In genomic region chr7:29309041-29309860, GRCh38 we compare ENCODE assay signal across 13 cellular contexts.
A peak's percentile ranks its signal among the peaks of the same experiment; 100 is the strongest.
DNase-seq lines count a peak whose midpoint lies in the region; ATAC-seq and TF ChIP-seq lines count a peak whose summit lies in the region.
"Had no signal": no experiment of that assay in that cellular context is flagged by ENCODE, and none has a peak within 500 bp of the region (broad histone marks: within the 10 kb centered on the region; RNA-seq: fewer than 3 reads in every experiment).

No MANE protein-coding gene starts in this region.

- TF ChIP-seq POLR2A in IMR-90 (IDR thresholded peaks at IDR 0.05; ENCODE audit: low read depth, low read length) = no peak

- H3K4me1 ChIP-seq in IMR-90 (ENCODE audit: control insufficient read depth, insufficient read depth, low read length) (no peaks in the 10 kb centered on the region), mesendoderm (ENCODE audit: control insufficient read depth, low read depth, low read length) (peaks cover 2% of the 10 kb centered on the region)
- H3K4me1 ChIP-seq: upper lobe of left lung had no signal

- H3K27ac ChIP-seq in IMR-90 (ENCODE audit: insufficient read depth, low read length) (no peak overlapping the region), brain microvascular endothelial cell (no peak overlapping the region), mesendoderm (ENCODE audit: low read depth, low read length) (no peak overlapping the region), caudate nucleus (ENCODE audit: low read depth, low read length) (no peak overlapping the region)
- H3K27ac ChIP-seq: upper lobe of left lung had no signal

- DNase-seq in NCI-H2107 treated with DMSO at 0.1 percent for 48 hours (lab: John Stamatoyannopoulos, UW; ENCODE audit: unreplicated experiment) (peak; percentile 46), NCI-H2107 (lab: John Stamatoyannopoulos, UW) (no peak), IMR-90 (no peak), brain microvascular endothelial cell (no peak), mesendoderm (peak; percentile 50), CD1c-positive myeloid dendritic cell (ENCODE audit: extremely low spot score) (no peak), caudate nucleus (lab: John Stamatoyannopoulos, UW) (no peak), AG20443 (ENCODE audit: low spot score) (no peak)
- DNase-seq: activated CD4-positive, alpha-beta T cell treated with anti-CD3 and anti-CD28 coated beads, Interleukin-2, amount 10 ng/mL, durations not matched to agents 7 days and 5 days; EL; mesenchymal stem cell; stimulated activated CD8-positive, alpha-beta memory T cell treated with anti-CD3 and anti-CD28 coated beads, Interleukin-4, amount 100 ng/mL, for 48 hours had no signal

- H3K4ac ChIP-seq in IMR-90 (ENCODE audit: low read depth, low read length) (no peak overlapping the region), mesendoderm (ENCODE audit: low read depth, low read length) (no peak overlapping the region)

- H3K36me3 ChIP-seq in IMR-90 (ENCODE audit: control insufficient read depth, insufficient read depth, low read length) (no peaks in the 10 kb centered on the region), brain microvascular endothelial cell (replicated peaks) (no peaks in the 10 kb centered on the region), mesendoderm (ENCODE audit: control insufficient read depth, insufficient read depth, low read length) (no peaks in the 10 kb centered on the region)
- H3K36me3 ChIP-seq: upper lobe of left lung had no signal

- CTCF ChIA-PET in IMR-90 (lab: Yijun Ruan, JAX) = no interaction called here

- H2AK5ac ChIP-seq in IMR-90 (ENCODE audit: low read depth, low read length) (no peak overlapping the region), mesendoderm (ENCODE audit: low read length) (no peak overlapping the region)

- intact Hi-C loops in IMR-90 (cut with micrococcal nuclease) = no loop called here

- H2BK15ac ChIP-seq in IMR-90 (ENCODE audit: low read depth, low read length) (no peak overlapping the region), mesendoderm (replicated peaks; ENCODE audit: low read depth) (no peak overlapping the region)

- H3K56ac ChIP-seq in IMR-90 (ENCODE audit: extremely low read depth, insufficient read depth, low read length) (no peak overlapping the region), mesendoderm (ENCODE audit: low read length) (no peak overlapping the region)

- no peak overlapping the region for H2AFZ ChIP-seq in IMR-90 (replicated peaks; ENCODE audit: low read length, poor library complexity)

- TF ChIP-seq CTCF in IMR-90 (conservative IDR thresholded peaks at IDR 0.05; ENCODE audit: low read depth, low read length) (no peak), brain microvascular endothelial cell (IDR thresholded peaks at IDR 0.05; ENCODE audit: low read depth, low read length, missing control alignments) (peak; percentile 40)

- no TSS peak for BruUV-seq in IMR-90 (replicated peaks; lab: Mats Ljungman, UMichigan)

- H3K9ac ChIP-seq in IMR-90 (ENCODE audit: low read depth, low read length) (no peak overlapping the region), mesendoderm (ENCODE audit: low read length) (no peak overlapping the region)

- no peaks in the 10 kb centered on the region for H3K9me1 ChIP-seq in IMR-90 (ENCODE audit: insufficient read depth, low read length)

- no CpG with 5 or more reads among the region's 9 CpGs for WGBS in IMR-90 (ENCODE audit: extremely low coverage in 2 of 2, insufficient read length in 1 of 2), 2 experiments
- WGBS in mesendoderm (ENCODE audit: extremely low coverage, insufficient coverage, low lambda C conversion rate) = no CpG with 5 or more reads among the region's 9 CpGs

- no peaks in the 10 kb centered on the region for H4K20me1 ChIP-seq in IMR-90 (ENCODE audit: insufficient read depth, low read length)

- H3K4me3 ChIP-seq in IMR-90 (ENCODE audit: insufficient read depth, low read depth, low read length) (no peak overlapping the region), brain microvascular endothelial cell (ENCODE audit: low read depth, low read length) (no peak overlapping the region), mesendoderm (ENCODE audit: low read length) (no peak overlapping the region)
- H3K4me3 ChIP-seq: upper lobe of left lung had no signal

- H3K79me2 ChIP-seq in mesendoderm (ENCODE audit: control insufficient read depth, insufficient read depth, low read length) = no peaks in the 10 kb centered on the region

- no peak overlapping the region for H3K14ac ChIP-seq in IMR-90 (replicated peaks; ENCODE audit: low read depth, low read length)

- dilution Hi-C loops in IMR-90 (cut with HindIII; ENCODE audit: low sequenced_read_pairs, unreplicated experiment) = no loop called here

- no peak overlapping the region for H2AK9ac ChIP-seq in IMR-90 (replicated peaks; ENCODE audit: low read depth, low read length, poor library complexity)

- H2BK120ac ChIP-seq in IMR-90 (ENCODE audit: low read depth, low read length) (no peak overlapping the region), mesendoderm (ENCODE audit: low read depth, low read length) (no peak overlapping the region)

- POLR2A ChIA-PET in IMR-90 (lab: Charles Lee; ENCODE audit: unreplicated experiment) = no interaction called here

- ATAC-seq in IMR-90 (ENCODE audit: low read depth) = no peak

- no peaks in the 10 kb centered on the region for H3K27me3 ChIP-seq in IMR-90 (ENCODE audit: control insufficient read depth, insufficient read depth, low read length)
- H3K27me3 ChIP-seq in brain microvascular endothelial cell (replicated peaks) = peaks cover 2% of the 10 kb centered on the region
- no peaks in the 10 kb centered on the region for H3K27me3 ChIP-seq in mesendoderm (ENCODE audit: insufficient read depth, low read length, poor library complexity)
- H3K27me3 ChIP-seq: upper lobe of left lung had no signal

- no peak overlapping the region for H3K4me2 ChIP-seq in IMR-90 (ENCODE audit: low read depth, low read length)
- no peak overlapping the region for H3K4me2 ChIP-seq in mesendoderm (ENCODE audit: low read length)

- H3K23ac ChIP-seq in IMR-90 (ENCODE audit: low read depth, low read length) = no peak overlapping the region
- no peak overlapping the region for H3K23ac ChIP-seq in mesendoderm (ENCODE audit: low read length)

- H2BK20ac ChIP-seq in IMR-90 (ENCODE audit: low read depth, low read length) = no peak overlapping the region

- in situ Hi-C loops in IMR-90 (cut with MboI; ENCODE audit: low sequenced_read_pairs) = no loop called here
- in situ Hi-C loops in brain microvascular endothelial cell (cut with HindIII; ENCODE audit: low pct_ligation_motif_present, low sequenced_read_pairs) = no loop called here

- no peak for TF ChIP-seq RAD21 in IMR-90 (IDR thresholded peaks at IDR 0.05; ENCODE audit: low read length)

- H3K18ac ChIP-seq in IMR-90 (ENCODE audit: low read depth, low read length) (no peak overlapping the region), mesendoderm (ENCODE audit: low read length) (no peak overlapping the region)

- no peak overlapping the region for H4K91ac ChIP-seq in IMR-90 (ENCODE audit: insufficient read depth, low read depth, low read length)

- H3K79me1 ChIP-seq in IMR-90 (ENCODE audit: low read depth in 1 of 2, low read length in 2 of 2) (no peaks in the 10 kb centered on the region), mesendoderm (ENCODE audit: low read length) (no peaks in the 10 kb centered on the region)

- H4K5ac ChIP-seq in IMR-90 (ENCODE audit: low read depth, low read length) = no peak overlapping the region
- no peak overlapping the region for H4K5ac ChIP-seq in mesendoderm (ENCODE audit: low read length)

- no peak overlapping the region for H2BK5ac ChIP-seq in IMR-90 (ENCODE audit: low read depth, low read length, poor library complexity, severe bottlenecking)
- H2BK5ac ChIP-seq in mesendoderm (ENCODE audit: low read length) = no peak overlapping the region

- no peaks in the 10 kb centered on the region for H3K9me3 ChIP-seq in IMR-90 (ENCODE audit: control insufficient read depth, insufficient read depth, low read length)
- H3K9me3 ChIP-seq: upper lobe of left lung had no signal

- H4K8ac ChIP-seq in IMR-90 (ENCODE audit: low read depth in 2 of 2, low read length in 2 of 2) (no peak overlapping the region), mesendoderm (ENCODE audit: low read depth, low read length) (no peak overlapping the region)

TF ChIP-seq in IMR-90, 13 proteins besides CTCF, POLR2A, EP300 and RAD21:
- peak; percentile 52; the same call in 1 of the 2 replicates for TF ChIP-seq CEBPB (IDR thresholded peaks at IDR 0.05; ENCODE audit: low read depth, low read length)
- no peak for TF ChIP-seq MAFK (IDR thresholded peaks at IDR 0.05; ENCODE audit: low read depth, low read length)

Comparison
In these comparisons a context has a peak if more than half of its experiments do, and no peak if none do; other contexts are left out.
1. DNase-seq: peak in NCI-H2107 treated with DMSO at 0.1 percent for 48 hours (single experiment) and mesendoderm (single experiment); none in NCI-H2107 (single experiment), IMR-90 (single experiment), brain microvascular endothelial cell (single experiment), CD1c-positive myeloid dendritic cell (single experiment), caudate nucleus (0 of 61) and AG20443 (single experiment).